Comparison of ENCODE assay signal across 1 cellular context in the genomic region with DNA sequence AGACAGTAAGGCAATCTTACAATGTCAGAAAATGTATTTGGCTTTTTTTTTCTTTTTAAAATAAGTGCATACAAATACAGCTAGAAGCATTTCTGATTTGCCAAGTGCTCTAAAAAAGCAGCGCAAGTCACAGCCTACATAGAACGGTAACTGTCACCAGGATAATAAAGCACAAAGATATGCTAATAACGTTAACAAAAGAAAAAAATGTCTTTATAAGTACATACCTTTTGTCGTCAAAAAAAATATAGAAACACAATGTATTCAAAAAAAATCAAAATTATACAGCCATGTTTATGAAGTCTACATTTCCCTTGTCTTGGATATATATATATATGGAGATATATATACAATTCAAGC.
TF ChIP-seq lines count a peak whose summit lies in the region.

No MANE protein-coding gene starts in this region.

TF ChIP-seq in GM12878, 131 proteins besides CTCF, POLR2A, EP300 and RAD21:
- TF ChIP-seq KLF5 (IDR thresholded peaks at IDR 0.05; ENCODE audit: partially characterized antibody) = no peak
- no peak for TF ChIP-seq HCFC1 (IDR thresholded peaks at IDR 0.05; ENCODE audit: low read length)
- peak; percentile 90 for TF ChIP-seq CHD1 (IDR thresholded peaks at IDR 0.05; ENCODE audit: low read depth, low read length)
